7 cellular contexts compared by ENCODE assay signal in genomic region chr10:69629897-69630650, GRCh38. TPM values are rescaled to one million over a fixed set of nuclear protein-coding genes. Genes with fewer than 3 reads are reported as not detected.
A peak's percentile ranks its signal among the peaks of the same experiment; 100 is the strongest.
DNase-seq lines count a peak whose midpoint lies in the region; ATAC-seq and FAIRE-seq lines count a peak whose summit lies in the region.

Gene FAM241B, plus strand, starts transcription at chr10:69630247. Its CDS starts 1,497 bp downstream, at chr10:69631744.

- ATAC-seq in HG03432 (IDR thresholded peaks at IDR 0.05; ENCODE audit: unreplicated experiment): no peak

- DNase-seq in GM18507 (ENCODE audit: extremely low spot score, insufficient read length, low read depth): peak; percentile 46
- peak; percentile 40 for DNase-seq in NCI-H1092 treated with DMSO at 0.1 percent for 48 hours (lab: John Stamatoyannopoulos, UW)
- DNase-seq in activated CD4-positive, alpha-beta T cell treated with anti-CD3 and anti-CD28 coated beads, Interleukin-2, amount 50 U/mL, for 1 hour: peak; percentile 71
- peak; percentile 46 for DNase-seq in dermis blood vessel endothelial cell
- DNase-seq in medulla oblongata (ENCODE audit: extremely low spot score): peak; percentile 57
- DNase-seq in stimulated activated CD8-positive, alpha-beta memory T cell treated with anti-CD3 and anti-CD28 coated beads, Interleukin-12 subunit alpha, Interleukin-12 subunit beta, amount 100 ng/mL, for 24 hours (ENCODE audit: extremely low read depth): peak; percentile 32

- FAIRE-seq in GM18507 (lab: Jason Lieb, UNC): no peak

RNA-seq across cellular contexts. Expression of gene FAM241B, which starts in this region (rescaled TPM):
- not detected in 2 replicates for total RNA-seq in dermis blood vessel endothelial cell

Comparison
In these comparisons a context has a peak if more than half of its experiments do, and no peak if none do; other contexts are left out.
1. Peak in DNase-seq in dermis blood vessel endothelial cell; RNA of the gene not detected or under 1 TPM.